Comparison of ENCODE assay signal across 11 cellular contexts in the genomic region with DNA sequence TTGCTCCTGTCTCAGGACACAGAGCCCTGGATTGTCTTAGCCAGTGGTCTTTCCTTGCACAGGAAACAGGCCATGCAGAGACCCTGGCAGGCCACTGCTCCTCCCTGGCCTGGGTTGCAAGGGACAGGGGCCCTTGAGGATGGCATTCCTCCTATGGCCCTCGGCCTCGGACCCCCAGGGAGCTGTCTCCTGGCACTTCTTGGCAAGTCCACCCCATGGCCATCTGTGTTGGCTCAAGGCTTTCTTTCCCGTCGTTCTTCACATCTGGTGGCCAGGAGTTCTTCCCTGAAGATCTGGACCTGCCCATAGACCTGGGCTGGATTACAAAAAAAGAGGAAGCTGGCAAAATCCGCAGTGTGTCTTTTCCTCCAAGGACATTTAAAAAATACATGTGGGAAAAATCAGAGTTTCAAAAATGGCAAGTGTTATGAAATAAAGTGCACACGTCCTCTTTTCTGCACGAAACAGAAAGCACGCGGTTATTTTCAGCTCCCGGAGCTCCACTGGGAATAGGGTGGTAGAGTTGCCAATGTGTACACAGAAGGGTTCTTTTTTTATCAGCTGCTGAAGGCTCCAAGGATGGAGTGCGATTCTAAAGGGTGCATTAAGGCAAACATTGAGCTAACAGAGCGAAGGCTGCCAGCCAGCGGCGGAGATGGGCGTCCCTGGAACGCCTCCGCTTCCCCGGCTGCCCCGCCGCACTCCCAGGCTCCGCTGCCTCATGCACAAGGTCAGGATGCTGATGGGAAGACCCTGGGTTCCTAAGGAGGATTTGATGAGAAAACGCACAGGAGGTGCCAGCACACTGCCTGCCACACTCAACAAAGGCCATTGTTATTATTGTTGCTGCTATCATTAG.
DNase-seq lines count a peak whose midpoint lies in the region; ATAC-seq, FAIRE-seq and TF ChIP-seq lines count a peak whose summit lies in the region.
"Had no signal": no experiment of that assay in that cellular context is flagged by ENCODE, and none has a peak within 500 bp of the region (broad histone marks: within the 10 kb centered on the region; RNA-seq: fewer than 3 reads in every experiment).

No MANE protein-coding gene starts in this region.

- H3K27ac ChIP-seq in right atrium auricular region: peak overlapping the region in 1 of 2 donors; percentile 53
- H3K27ac ChIP-seq in endodermal cell (ENCODE audit: low read depth, low read length): no peak overlapping the region
- H3K27ac ChIP-seq: KMS-11 had no signal

- H3K27me3 ChIP-seq in right atrium auricular region (no peaks in the 10 kb centered on the region), endodermal cell (ENCODE audit: control insufficient read depth, insufficient read depth, low read length, poor library complexity, severe bottlenecking) (no peaks in the 10 kb centered on the region)

- H3K4me1 Mint-ChIP-seq in endodermal cell: no peaks in the 10 kb centered on the region

- H3K36me3 Mint-ChIP-seq in endodermal cell (ENCODE audit: low read depth): no peaks in the 10 kb centered on the region

- no peak for TF ChIP-seq CTCF in right atrium auricular region (IDR thresholded peaks at IDR 0.05)
- no peak for TF ChIP-seq CTCF in endodermal cell (conservative IDR thresholded peaks at IDR 0.05)

- H3K4me1 ChIP-seq in right atrium auricular region (peaks cover 0 to 21% of the 10 kb centered on the region in 2 donors), endodermal cell (ENCODE audit: control insufficient read depth, insufficient read depth, low read length) (no peaks in the 10 kb centered on the region)

- no peak overlapping the region for H3K4me3 Mint-ChIP-seq in endodermal cell

- DNase-seq in Right ventricle myocardium superior (peak; percentile 60), right atrium auricular region (ENCODE audit: low spot score) (no peak), endodermal cell (peak; percentile 18), myocyte (ENCODE audit: low read depth) (peak; percentile 61), GM12891 (ENCODE audit: insufficient read length, low spot score) (no peak), DMS53 treated with DMSO at 0.1 percent for 48 hours (lab: John Stamatoyannopoulos, UW; ENCODE audit: unreplicated experiment) (no peak)
- DNase-seq: effector CD4-positive, alpha-beta T cell; mammary epithelial cell had no signal

- no peak for FAIRE-seq in GM12891 (lab: Jason Lieb, UNC)

- H3K36me3 ChIP-seq in right atrium auricular region (no peaks in the 10 kb centered on the region), endodermal cell (ENCODE audit: control insufficient read depth, insufficient read depth, low read length) (no peaks in the 10 kb centered on the region)

- no peaks in the 10 kb centered on the region for H3K9me3 ChIP-seq in right atrium auricular region
- no peaks in the 10 kb centered on the region for H3K9me3 ChIP-seq in endodermal cell (ENCODE audit: control insufficient read depth, low read length)

- 93 to 94% methylated on average over 19 to 22 of the region's 22 CpGs for WGBS in endodermal cell (ENCODE audit: insufficient coverage in 1 of 2, insufficient read length in 1 of 2), 2 experiments

- H3K27ac Mint-ChIP-seq in endodermal cell: no peak overlapping the region

- H3K27me3 Mint-ChIP-seq in endodermal cell (ENCODE audit: insufficient read depth): peaks cover 2% of the 10 kb centered on the region

- no peak for TF ChIP-seq POLR2A in GM12891 (IDR thresholded peaks at IDR 0.05; ENCODE audit: low read depth, low read length)

- intact Hi-C loops in Right ventricle myocardium superior (cut with DNase I): no loop called here

- peak; percentile 73 for ATAC-seq in Right ventricle myocardium superior (ENCODE audit: poor library complexity)
- ATAC-seq in HG02798 (IDR thresholded peaks at IDR 0.05; ENCODE audit: poor library complexity, unreplicated experiment): no peak
- no peak for ATAC-seq in HG02623 (IDR thresholded peaks at IDR 0.05; ENCODE audit: unreplicated experiment)

- H3K9ac ChIP-seq in endodermal cell (ENCODE audit: extremely low read depth, low read length, poor library complexity, severe bottlenecking): no peak overlapping the region
- H3K9ac ChIP-seq: KMS-11 had no signal

- H3K9me3 Mint-ChIP-seq in endodermal cell: no peaks in the 10 kb centered on the region

- H3K4me3 ChIP-seq in right atrium auricular region: peak overlapping the region in 1 of 2 donors; percentile 22
- no peak overlapping the region for H3K4me3 ChIP-seq in endodermal cell (ENCODE audit: low read length)

TF ChIP-seq in GM12891, 5 proteins besides CTCF, POLR2A, EP300 and RAD21:
- TF ChIP-seq SPI1 (IDR thresholded peaks at IDR 0.05; ENCODE audit: low read depth, low read length) (no peak), POU2F2 (IDR thresholded peaks at IDR 0.05; ENCODE audit: low read depth, low read length) (no peak), POLR2AphosphoS5 (IDR thresholded peaks at IDR 0.05; ENCODE audit: low read depth, low read length) (no peak), PAX5 (IDR thresholded peaks at IDR 0.05; ENCODE audit: insufficient read depth, low read length, severe bottlenecking) (no peak), TAF1 (IDR thresholded peaks at IDR 0.05; ENCODE audit: low read depth, low read length) (no peak)

Comparison
In these comparisons a context has a peak if more than half of its experiments do, and no peak if none do; other contexts are left out.
1. DNase-seq: peak in Right ventricle myocardium superior (single experiment), endodermal cell (single experiment) and myocyte (single experiment); none in right atrium auricular region (single experiment), GM12891 (single experiment) and DMS53 treated with DMSO at 0.1 percent for 48 hours (single experiment).